8 cellular contexts compared by ENCODE assay signal in the genomic region with DNA sequence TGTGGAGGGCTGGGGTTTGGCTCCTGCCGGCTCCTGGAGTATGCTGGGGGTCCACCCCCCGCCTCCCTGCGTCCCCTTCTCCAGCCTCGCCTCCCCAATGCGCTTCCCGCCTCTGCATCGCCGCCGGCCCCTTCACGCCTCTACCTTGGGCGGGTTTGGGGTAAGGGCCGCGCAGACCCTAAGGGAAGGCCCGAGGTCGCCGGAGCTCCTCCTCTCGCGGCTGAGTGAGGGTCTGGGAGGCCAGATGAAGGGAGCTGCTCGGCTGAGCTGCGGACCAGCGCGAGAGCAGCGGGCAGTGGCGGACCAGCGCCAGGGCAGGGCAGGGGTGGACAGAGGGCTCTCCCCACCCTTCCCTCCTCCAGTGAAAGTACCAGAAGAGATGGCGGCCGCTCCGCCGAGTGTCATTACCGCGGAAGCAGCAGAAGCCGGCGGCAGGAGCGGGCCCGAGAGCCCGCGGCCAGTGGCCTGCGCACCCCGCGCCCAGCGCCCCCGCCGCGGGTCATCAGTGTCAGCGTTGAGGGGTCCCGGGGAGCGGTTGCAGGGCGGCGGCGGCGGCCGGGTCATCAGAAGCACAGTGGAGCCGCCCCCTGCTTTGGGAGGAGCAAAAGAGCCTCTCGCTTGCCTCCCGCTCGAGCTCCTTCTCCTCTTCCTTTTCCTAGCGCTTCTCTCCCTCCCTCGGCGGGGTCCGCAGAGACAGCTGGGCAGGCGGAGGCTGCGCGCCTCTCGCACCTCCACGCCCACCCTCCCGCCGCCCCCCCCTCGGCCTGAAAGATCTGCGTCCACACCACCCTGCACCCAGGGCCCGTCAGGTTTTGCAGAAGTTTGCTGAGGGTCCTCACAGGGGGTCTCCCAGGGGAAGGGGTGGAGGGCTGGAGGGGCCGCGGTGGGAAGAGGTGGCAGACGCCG.
DNase-seq lines count a peak whose midpoint lies in the region; ATAC-seq, FAIRE-seq and TF ChIP-seq lines count a peak whose summit lies in the region.

No MANE protein-coding gene starts in this region.

- TF ChIP-seq EP300 in GM12878 (IDR thresholded peaks at IDR 0.05; ENCODE audit: borderline replicate concordance in 1 of 2, control insufficient read depth in 1 of 2, low read depth in 2 of 2, low read length in 2 of 2) = no peak

- H3K9me3 ChIP-seq in GM12878 (replicated peaks; ENCODE audit: control insufficient read depth, insufficient read depth, low read length) = no peaks in the 10 kb centered on the region; the same call in 2 of the 3 replicates
- H3K9me3 ChIP-seq in skeletal muscle tissue (ENCODE audit: control insufficient read depth in 3 of 3, low read length in 3 of 3) = no peaks in the 10 kb centered on the region
- H3K9me3 ChIP-seq in Caco-2 = no peaks in the 10 kb centered on the region

- in situ Hi-C loops in GM12878 (cut with MboI) = no loop called here

- H4K20me1 ChIP-seq in GM12878 (ENCODE audit: control insufficient read depth, insufficient read depth) = no peaks in the 10 kb centered on the region

- no peaks in the 10 kb centered on the region for H3K4me1 Mint-ChIP-seq in Caco-2 (ENCODE audit: low read depth, unreplicated experiment)

- H3K27ac Mint-ChIP-seq in Caco-2 (ENCODE audit: unreplicated experiment) = no peak overlapping the region

- no peaks in the 10 kb centered on the region for H3K36me3 Mint-ChIP-seq in Caco-2 (ENCODE audit: insufficient read depth, unreplicated experiment)

- RAD21 ChIA-PET in GM12878 (lab: Charles Lee; ENCODE audit: unreplicated experiment) = no interaction called here

- TF ChIP-seq CTCF in GM12878 (IDR thresholded peaks at IDR 0.05 in 2 of 3, conservative IDR thresholded peaks at IDR 0.05 in 1 of 3; ENCODE audit: control insufficient read depth in 2 of 3, extremely low read depth in 1 of 3, insufficient read depth in 1 of 3, low read depth in 3 of 3, low read length in 3 of 3) (no peak), kidney epithelial cell (IDR thresholded peaks at IDR 0.05; ENCODE audit: insufficient read depth, low read length, poor library complexity, severe bottlenecking) (no peak), Caco-2 (IDR thresholded peaks at IDR 0.05; ENCODE audit: insufficient read depth in 1 of 2, low read depth in 1 of 2, low read length in 1 of 2, severe bottlenecking in 1 of 2, unreplicated experiment in 1 of 2) (no peak)

- H3K9ac ChIP-seq in GM12878 (ENCODE audit: control insufficient read depth, insufficient read depth, low read length) (no peak overlapping the region), skeletal muscle tissue (ENCODE audit: low read depth in 1 of 3, low read length in 3 of 3) (peak overlapping the region; percentile 47 to 76 (median 74))

- WGBS in GM12878 (ENCODE audit: insufficient coverage, insufficient replicate concordance, low lambda C conversion rate, missing lambda C conversion rate) = 26% methylated on average over 44 of the region's 74 CpGs

- H3K36me3 ChIP-seq in GM12878 (ENCODE audit: control insufficient read depth in 2 of 2, insufficient read depth in 2 of 2, low read length in 1 of 2) = no peaks in the 10 kb centered on the region
- no peaks in the 10 kb centered on the region for H3K36me3 ChIP-seq in kidney epithelial cell (ENCODE audit: control insufficient read depth, insufficient read depth, low read length)
- H3K36me3 ChIP-seq in skeletal muscle tissue (ENCODE audit: control insufficient read depth in 3 of 3, insufficient read depth in 3 of 3, low read length in 3 of 3) = no peaks in the 10 kb centered on the region
- H3K36me3 ChIP-seq in Caco-2 (ENCODE audit: control insufficient read depth, insufficient read depth, low read length) = no peaks in the 10 kb centered on the region

- peaks cover 0 to 9% of the 10 kb centered on the region in 2 experiments; a peak in 3 of 4 replicates for H3K27me3 ChIP-seq in GM12878 (replicated peaks in 1 of 2; ENCODE audit: control insufficient read depth in 2 of 2, insufficient read depth in 2 of 2, low read length in 1 of 2)
- peaks cover 3% of the 10 kb centered on the region for H3K27me3 ChIP-seq in kidney epithelial cell (ENCODE audit: control insufficient read depth, insufficient read depth, low read length)
- peaks cover 0 to 13% (median 3%) of the 10 kb centered on the region in 3 donors for H3K27me3 ChIP-seq in skeletal muscle tissue (ENCODE audit: control insufficient read depth in 3 of 3, insufficient read depth in 3 of 3, low read length in 3 of 3)
- H3K27me3 ChIP-seq in Caco-2 (replicated peaks; ENCODE audit: control insufficient read depth, insufficient read depth, low read length) = peaks cover 2% of the 10 kb centered on the region

- SMC1A ChIA-PET in GM12878 (lab: Charles Lee; ENCODE audit: uncharacterized antibody, unreplicated experiment) = no interaction called here

- FAIRE-seq in GM12878 (lab: Jason Lieb, UNC) = no peak

- peaks cover 13% of the 10 kb centered on the region for H3K27me3 Mint-ChIP-seq in Caco-2 (ENCODE audit: insufficient read depth, unreplicated experiment)

- intact Hi-C loops in GM12878 (cut with micrococcal nuclease; ENCODE audit: unreplicated experiment) = no loop called here
- intact Hi-C loops in Caco-2 (cut with micrococcal nuclease; ENCODE audit: unreplicated experiment) = no loop called here

- DNase-seq in GM12878 (ENCODE audit: low read depth, low spot score) (no peak), kidney epithelial cell (ENCODE audit: low read depth) (no peak), Caco-2 (no peak), middle frontal gyrus (ENCODE audit: extremely low spot score, low spot score) (no peak)
- DNase-seq in stimulated activated naive CD4-positive, alpha-beta T cell treated with Interleukin-2 at 50 U/mL for 16 hours (lab: John Stamatoyannopoulos, UW) = no peak

- POLR2A ChIA-PET in GM12878 (lab: Charles Lee) = no interaction called here
- POLR2A ChIA-PET in Caco-2 (lab: Charles Lee) = no interaction called here

- no peak for TF ChIP-seq RAD21 in GM12878 (IDR thresholded peaks at IDR 0.05; ENCODE audit: insufficient read depth, low read depth, low read length)

- CTCF ChIA-PET in GM12878 (lab: Yijun Ruan, JAX) (interaction anchor here (0.6 kb wide), 1 partner anchor 1558 kb away, joined by 4 read pairs; no protein-coding TSS in a partner anchor), Caco-2 (lab: Charles Lee) (no interaction called here)

- H3K4me3 ChIP-seq in GM12878 (no peak overlapping the region), kidney epithelial cell (ENCODE audit: low read depth, low read length) (peak overlapping the region; percentile 53), skeletal muscle tissue (ENCODE audit: low read length in 3 of 3) (peak overlapping the region; percentile 63 to 76 (median 64)), Caco-2 (ENCODE audit: low read depth, low read length) (no peak overlapping the region)

- peak; percentile 43 for ATAC-seq in HG03432 (IDR thresholded peaks at IDR 0.05; ENCODE audit: unreplicated experiment)
- peak; percentile 59 for ATAC-seq in GM12878
- no peak for ATAC-seq in HG02852 (IDR thresholded peaks at IDR 0.05; ENCODE audit: unreplicated experiment)

- H3K4me1 ChIP-seq in GM12878 (ENCODE audit: control insufficient read depth, insufficient read depth, low read length) (no peaks in the 10 kb centered on the region), skeletal muscle tissue (ENCODE audit: control insufficient read depth in 3 of 3, insufficient read depth in 3 of 3, low read length in 3 of 3) (peaks cover 3 to 30% (median 6%) of the 10 kb centered on the region in 3 donors), Caco-2 (no peaks in the 10 kb centered on the region; the same call in 1 of the 2 replicates)

- no peak overlapping the region for H3K4me3 Mint-ChIP-seq in Caco-2 (ENCODE audit: unreplicated experiment)

- H3K4me2 ChIP-seq in GM12878 (ENCODE audit: control insufficient read depth, insufficient read depth) = peak overlapping the region; percentile 33

- no peaks in the 10 kb centered on the region for H3K79me2 ChIP-seq in GM12878 (ENCODE audit: control insufficient read depth, insufficient read depth, low read length)

- TF ChIP-seq POLR2A in GM12878 (IDR thresholded peaks at IDR 0.05; ENCODE audit: low read depth, low read length) = no peak

- H2AFZ ChIP-seq in GM12878 (ENCODE audit: control insufficient read depth, low read depth, low read length) = peak overlapping the region; percentile 23; the same call in 1 of the 2 replicates

- H3K9me3 Mint-ChIP-seq in Caco-2 (ENCODE audit: unreplicated experiment) = no peaks in the 10 kb centered on the region

- H3K27ac ChIP-seq in GM12878 (ENCODE audit: control insufficient read depth, insufficient read depth) = no peak overlapping the region
- H3K27ac ChIP-seq in skeletal muscle tissue (ENCODE audit: low read depth, low read length) = no peak overlapping the region

- no TSS peak for BruUV-seq in GM12878 (replicated peaks; lab: Mats Ljungman, UMichigan)
- no TSS peak for BruUV-seq in Caco-2 (replicated peaks; lab: Mats Ljungman, UMichigan)

TF ChIP-seq in GM12878, 131 proteins besides CTCF, POLR2A, EP300 and RAD21:
- TF ChIP-seq SUZ12 (IDR thresholded peaks at IDR 0.05; ENCODE audit: unreplicated experiment) = peak; percentile 85
- TF ChIP-seq PAX5 (IDR thresholded peaks at IDR 0.05; ENCODE audit: borderline replicate concordance, low read depth, low read length) = no peak
- TF ChIP-seq, protein P1, sequence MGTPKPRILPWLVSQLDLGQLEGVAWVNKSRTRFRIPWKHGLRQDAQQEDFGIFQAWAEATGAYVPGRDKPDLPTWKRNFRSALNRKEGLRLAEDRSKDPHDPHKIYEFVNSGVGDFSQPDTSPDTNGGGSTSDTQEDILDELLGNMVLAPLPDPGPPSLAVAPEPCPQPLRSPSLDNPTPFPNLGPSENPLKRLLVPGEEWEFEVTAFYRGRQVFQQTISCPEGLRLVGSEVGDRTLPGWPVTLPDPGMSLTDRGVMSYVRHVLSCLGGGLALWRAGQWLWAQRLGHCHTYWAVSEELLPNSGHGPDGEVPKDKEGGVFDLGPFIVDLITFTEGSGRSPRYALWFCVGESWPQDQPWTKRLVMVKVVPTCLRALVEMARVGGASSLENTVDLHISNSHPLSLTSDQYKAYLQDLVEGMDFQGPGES (IDR thresholded peaks at IDR 0.05) = no peak
- no peak for TF ChIP-seq NR2F1 (conservative IDR thresholded peaks at IDR 0.05)
- no peak for TF ChIP-seq ESRRA (IDR thresholded peaks at IDR 0.05; ENCODE audit: low read length)

Comparison
In these comparisons a context has a peak if more than half of its experiments do, and no peak if none do; other contexts are left out.
1. H3K4me3 ChIP-seq: peak in kidney epithelial cell (single experiment) and skeletal muscle tissue (3 of 3); none in GM12878 (single experiment) and Caco-2 (single experiment).